8 cellular contexts compared by ENCODE assay signal in the genomic region with DNA sequence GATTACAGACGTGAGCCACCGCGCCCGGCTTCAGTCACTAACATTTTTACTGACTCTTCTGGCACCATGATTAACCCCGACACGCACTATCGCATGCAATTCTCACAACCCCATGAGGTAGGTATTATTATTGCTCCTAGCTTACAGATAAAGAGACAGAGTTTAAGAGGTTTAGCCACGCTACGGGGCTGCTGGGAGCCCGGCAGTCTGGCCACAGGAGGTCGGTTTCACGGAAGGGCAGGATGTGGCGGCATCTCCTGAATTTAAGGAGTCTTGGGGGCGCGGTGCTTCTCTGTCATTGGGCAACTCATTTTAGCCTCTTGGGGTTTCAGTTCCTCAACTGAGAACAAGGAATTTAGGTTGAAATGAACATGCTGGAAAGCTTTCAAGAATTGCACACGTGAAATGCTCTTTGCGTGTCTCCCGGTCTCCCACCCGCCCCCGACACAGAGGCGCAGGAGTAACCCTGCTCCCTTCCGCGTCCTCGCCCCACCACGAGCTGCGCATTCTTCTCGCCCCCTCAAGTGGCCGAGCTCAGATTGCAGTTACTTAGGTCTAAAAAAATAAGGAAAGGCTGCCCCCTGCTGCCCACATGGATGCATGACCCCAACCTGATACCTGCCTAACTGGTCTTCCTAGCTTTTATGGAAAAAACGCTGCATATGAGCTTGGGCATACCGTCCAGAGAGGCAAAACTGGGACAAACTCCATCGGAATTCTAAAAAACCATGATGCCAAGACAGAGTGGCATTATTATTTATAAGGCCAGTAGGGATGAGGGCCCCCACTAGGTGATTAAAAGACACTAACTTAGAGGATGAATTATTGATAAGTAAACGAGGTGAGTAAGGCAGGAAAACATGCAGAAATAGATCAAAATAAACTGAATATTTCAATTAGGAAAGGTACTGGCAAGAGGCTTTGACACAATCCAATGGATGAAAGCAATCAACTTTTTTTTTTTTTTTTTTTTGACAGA. TPM values are rescaled to one million over a fixed set of nuclear protein-coding genes. Genes with fewer than 3 reads are reported as not detected.
DNase-seq lines count a peak whose midpoint lies in the region; ATAC-seq and TF ChIP-seq lines count a peak whose summit lies in the region.

No MANE protein-coding gene starts in this region.

- TF ChIP-seq POLR2A in right lobe of liver (IDR thresholded peaks at IDR 0.05) = no peak

- WGBS in right lobe of liver (ENCODE audit: insufficient coverage, low coverage, low lambda C conversion rate, missing lambda C conversion rate) = 14% methylated on average over 32 of the region's 32 CpGs

- H3K36me3 Mint-ChIP-seq in activated CD4-positive, alpha-beta T cell treated with anti-CD3 and anti-CD28 coated beads, Interleukin-2, amount 10 ng/mL, durations not matched to agents 7 days and 5 days (ENCODE audit: low read depth) = peaks cover 14% of the 10 kb centered on the region

- peak; percentile 94 for ATAC-seq in GM19467 (IDR thresholded peaks at IDR 0.05; ENCODE audit: unreplicated experiment)
- peak; percentile 89 for ATAC-seq in HG03565 (IDR thresholded peaks at IDR 0.05; ENCODE audit: unreplicated experiment)
- peak; percentile 94 to 99 (median 96) for ATAC-seq in right lobe of liver

- H3K4me3 ChIP-seq in dorsolateral prefrontal cortex = peak overlapping the region in 58 of 59 donors; percentile 9 to 67 (median 48)
- peak overlapping the region in 1 of 3 donors; percentile 23 for H3K4me3 ChIP-seq in right lobe of liver

- H3K27ac Mint-ChIP-seq in activated CD4-positive, alpha-beta T cell treated with anti-CD3 and anti-CD28 coated beads, Interleukin-2, amount 10 ng/mL, durations not matched to agents 7 days and 5 days = peak overlapping the region; percentile 100

- peak; percentile 93 for DNase-seq in COLO829 (ENCODE audit: low spot score)
- peak; percentile 91 to 96 for DNase-seq in NCI-H526 (lab: John Stamatoyannopoulos, UW)
- peak; percentile 82 for DNase-seq in activated CD4-positive, alpha-beta T cell treated with anti-CD3 and anti-CD28 coated beads, Interleukin-2, amount 10 ng/mL, durations not matched to agents 7 days and 5 days
- peak; percentile 78 to 93 (median 88) for DNase-seq in dorsolateral prefrontal cortex
- peak; percentile 83 to 86 (median 85) for DNase-seq in right lobe of liver
- DNase-seq in stimulated activated CD4-positive, alpha-beta T cell treated with anti-CD3 and anti-CD28 coated beads, TNF-alpha, amount 100 ng/mL, for 4 hours (ENCODE audit: low read depth in 3 of 3) = peak in 2 of 3 experiments; percentile 58 to 63

- H3K27me3 Mint-ChIP-seq in activated CD4-positive, alpha-beta T cell treated with anti-CD3 and anti-CD28 coated beads, Interleukin-2, amount 10 ng/mL, durations not matched to agents 7 days and 5 days = no peaks in the 10 kb centered on the region

- no peaks in the 10 kb centered on the region for H3K9me3 Mint-ChIP-seq in activated CD4-positive, alpha-beta T cell treated with anti-CD3 and anti-CD28 coated beads, Interleukin-2, amount 10 ng/mL, durations not matched to agents 7 days and 5 days

- peak overlapping the region; percentile 67 for H3K4me3 Mint-ChIP-seq in activated CD4-positive, alpha-beta T cell treated with anti-CD3 and anti-CD28 coated beads, Interleukin-2, amount 10 ng/mL, durations not matched to agents 7 days and 5 days

- H3K4me1 Mint-ChIP-seq in activated CD4-positive, alpha-beta T cell treated with anti-CD3 and anti-CD28 coated beads, Interleukin-2, amount 10 ng/mL, durations not matched to agents 7 days and 5 days = peaks cover 17% of the 10 kb centered on the region

- no peaks in the 10 kb centered on the region for H3K36me3 ChIP-seq in right lobe of liver

- CTCF ChIA-PET in activated CD4-positive, alpha-beta T cell treated with anti-CD3 and anti-CD28 coated beads, Interleukin-2, amount 10 ng/mL, durations not matched to agents 7 days and 5 days (lab: Charles Lee) = interaction anchor here (0.6 to 13.3 kb wide), 30 partner anchors 9 to 335 kb away, joined by 3 to 176 read pairs (median 4); no protein-coding TSS in a partner anchor

- H3K27me3 ChIP-seq in dorsolateral prefrontal cortex (peaks cover 0 to 6% (median 0%) of the 10 kb centered on the region in 45 donors), right lobe of liver (no peaks in the 10 kb centered on the region)

- H3K27ac ChIP-seq in dorsolateral prefrontal cortex = peak overlapping the region in 1 of 59 donors; percentile 42
- H3K27ac ChIP-seq in right lobe of liver = no peak overlapping the region

- POLR2A ChIA-PET in activated CD4-positive, alpha-beta T cell treated with anti-CD3 and anti-CD28 coated beads, Interleukin-2, amount 10 ng/mL, durations not matched to agents 7 days and 5 days (lab: Charles Lee) = interaction anchor here (0.7 to 0.9 kb wide), 2 partner anchors 69 to 151 kb away, joined by 3 to 4 read pairs; no protein-coding TSS in a partner anchor

- no peaks in the 10 kb centered on the region for H3K4me1 ChIP-seq in right lobe of liver

- peak; percentile 73 to 99 (median 96) for TF ChIP-seq CTCF in dorsolateral prefrontal cortex (IDR thresholded peaks at IDR 0.05 in 54 of 56, conservative IDR thresholded peaks at IDR 0.05 in 2 of 56; ENCODE audit: low read depth in 1 of 56, partially characterized antibody in 56 of 56)
- peak; percentile 81 to 91 (median 85) for TF ChIP-seq CTCF in right lobe of liver (IDR thresholded peaks at IDR 0.05)

- no peaks in the 10 kb centered on the region for H3K9me3 ChIP-seq in right lobe of liver

- intact Hi-C loops in dorsolateral prefrontal cortex (cut with DNase I) = loop anchor here (5.0 to 10.0 kb wide), 2 partner anchors 151 to 178 kb away; no protein-coding TSS in a partner anchor
- intact Hi-C loops in right lobe of liver (cut with DNase I) = loop anchor here (10.0 kb wide), 1 partner anchor 158 kb away; no protein-coding TSS in a partner anchor

RNA-seq across cellular contexts. Expression of gene PRSS2, which starts 12.4 kb away (rescaled TPM):
- not detected for total RNA-seq in activated CD4-positive, alpha-beta T cell treated with anti-CD3 and anti-CD28 coated beads, Interleukin-2, amount 10 ng/mL, durations not matched to agents 7 days and 5 days
- total RNA-seq in dorsolateral prefrontal cortex (not detected), right lobe of liver (under 1 TPM in 1 of 6 experiments, not detected in 5; 0.26 TPM)

RNA-seq across cellular contexts. Expression of gene PRSS1, which starts 33.9 kb away (rescaled TPM):
- total RNA-seq in activated CD4-positive, alpha-beta T cell treated with anti-CD3 and anti-CD28 coated beads, Interleukin-2, amount 10 ng/mL, durations not matched to agents 7 days and 5 days = not detected
- total RNA-seq in dorsolateral prefrontal cortex (not detected), right lobe of liver (not detected)
